ENCODE assay signal across 8 cellular contexts in the genomic region with DNA sequence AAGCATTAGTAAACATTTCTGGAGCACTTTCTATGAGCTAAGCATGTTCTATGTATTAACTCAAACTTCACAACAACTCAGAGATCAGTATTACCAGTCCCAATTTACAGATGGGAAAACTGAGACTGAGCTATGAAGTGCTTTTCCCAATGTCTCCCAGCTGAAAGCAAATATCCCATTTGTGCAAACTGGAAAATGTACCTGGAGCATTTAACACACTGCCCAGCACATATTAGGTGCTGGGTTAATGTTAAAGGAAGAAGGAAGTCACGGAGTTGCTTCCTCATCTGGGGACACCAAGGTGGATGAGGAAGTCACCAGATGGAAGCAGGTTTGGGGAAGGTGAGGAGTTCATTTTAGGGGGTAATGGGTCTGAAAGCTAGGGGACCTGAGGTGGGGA.
"Had no signal": no experiment of that assay in that cellular context is flagged by ENCODE, and none has a peak within 500 bp of the region (broad histone marks: within the 10 kb centered on the region; RNA-seq: fewer than 3 reads in every experiment).

No MANE protein-coding gene starts in this region.

- H3K4me3 ChIP-seq: GM23338 had no signal

- DNase-seq: H9, HCEC 1CT, IMR-90, KBM-7 had no signal

- H3K27ac ChIP-seq: KMS-11 had no signal

- H3K4me1 Mint-ChIP-seq: GM23338, H9 had no signal

- H3K4me2 ChIP-seq: GM23338, KMS-11 had no signal

- H3K4me3 Mint-ChIP-seq: GM23338, H9 had no signal

- ATAC-seq: GM23338 had no signal

- H3K9ac ChIP-seq: KMS-11 had no signal

- H3K27ac Mint-ChIP-seq: GM23338, H9 had no signal

- H2AFZ ChIP-seq: GM23338 had no signal

- FAIRE-seq: H1, H54 had no signal
